In genomic region chr1:181083842-181084605, GRCh38 we compare ENCODE assay signal across 8 cellular contexts. TPM values are rescaled to one million over a fixed set of nuclear protein-coding genes. Genes with fewer than 3 reads are reported as not detected.
DNase-seq lines count a peak whose midpoint lies in the region; ATAC-seq and TF ChIP-seq lines count a peak whose summit lies in the region.

No MANE protein-coding gene starts in this region.

- no peaks in the 10 kb centered on the region; the same call in 1 of the 2 replicates for H4K20me1 ChIP-seq in OCI-LY3 (ENCODE audit: insufficient read depth, low read length)

- H3K9me3 ChIP-seq in OCI-LY3 (ENCODE audit: insufficient read depth, low read length) (no peaks in the 10 kb centered on the region), left ventricle myocardium inferior (replicated peaks) (no peaks in the 10 kb centered on the region)

- H3K4me3 ChIP-seq in OCI-LY3 (ENCODE audit: low read length) (peak overlapping the region; percentile 42), left ventricle myocardium inferior (no peak overlapping the region)

- H3K4me2 ChIP-seq in OCI-LY3 (ENCODE audit: low read length), result peak overlapping the region; percentile 71

- H3K79me2 ChIP-seq in OCI-LY3 (ENCODE audit: low read length), result peaks cover 23% of the 10 kb centered on the region

- H3K27ac ChIP-seq in C4-2B (no peak overlapping the region), OCI-LY3 (ENCODE audit: low read length) (no peak overlapping the region), left ventricle myocardium inferior (replicated peaks) (no peak overlapping the region)

- H3K27me3 ChIP-seq in OCI-LY3 (ENCODE audit: low read depth, low read length), result peaks cover 22% of the 10 kb centered on the region
- no peaks in the 10 kb centered on the region for H3K27me3 ChIP-seq in left ventricle myocardium inferior (ENCODE audit: low read depth)

- no peak overlapping the region for H2AFZ ChIP-seq in OCI-LY3 (ENCODE audit: low read depth, low read length)

- peak overlapping the region; percentile 11; the same call in 1 of the 2 replicates for H3K9ac ChIP-seq in OCI-LY3 (ENCODE audit: low read length)

- intact Hi-C loops in left ventricle myocardium inferior (cut with micrococcal nuclease), result loop anchor here (5.0 kb wide), 2 partner anchors 42 to 58 kb away; no protein-coding TSS in a partner anchor

- peak; percentile 50 for ATAC-seq in GM18511 (IDR thresholded peaks at IDR 0.05; ENCODE audit: unreplicated experiment)
- peak; percentile 40 for ATAC-seq in HG03432 (IDR thresholded peaks at IDR 0.05; ENCODE audit: unreplicated experiment)
- no peak for ATAC-seq in GM21619 (IDR thresholded peaks at IDR 0.05; ENCODE audit: unreplicated experiment)

- DNase-seq in activated effector memory CD4-positive, alpha-beta T cell treated with Interleukin-2 at 50 U/mL for 16 hours, result peak; percentile 46
- DNase-seq in left ventricle myocardium inferior, result no peak
- peak; percentile 40 for DNase-seq in stimulated activated CD8-positive, alpha-beta memory T cell treated with anti-CD3 and anti-CD28 coated beads, Interleukin-12 subunit alpha, Interleukin-12 subunit beta, amount 100 ng/mL, for 1 hour (ENCODE audit: low read depth)

- TF ChIP-seq CTCF in C4-2B (conservative IDR thresholded peaks at IDR 0.05), result peak; percentile 41
- peak; percentile 96 for TF ChIP-seq CTCF in OCI-LY3 (IDR thresholded peaks at IDR 0.05; ENCODE audit: low read depth, low read length)
- peak; percentile 70 for TF ChIP-seq CTCF in left ventricle myocardium inferior (IDR thresholded peaks at IDR 0.05; ENCODE audit: borderline replicate concordance)

- H3K36me3 ChIP-seq in OCI-LY3 (replicated peaks; ENCODE audit: low read depth, low read length) (peaks cover 3% of the 10 kb centered on the region), left ventricle myocardium inferior (no peaks in the 10 kb centered on the region)

- peaks cover 48% of the 10 kb centered on the region for H3K4me1 ChIP-seq in OCI-LY3 (ENCODE audit: low read length)
- peaks cover 16% of the 10 kb centered on the region for H3K4me1 ChIP-seq in left ventricle myocardium inferior

RNA-seq across cellular contexts. Expression of gene IER5, which starts 4.5 kb away (rescaled TPM):
- 22.1 TPM for total RNA-seq in left ventricle myocardium inferior

RNA-seq across cellular contexts. Expression of gene MR1, which starts 50.2 kb away (rescaled TPM):
- total RNA-seq in left ventricle myocardium inferior, result 4.8 TPM

Comparison
In these comparisons a context has a peak if more than half of its experiments do, and no peak if none do; other contexts are left out.
1. CTCF ChIP-seq: peak in every context shown above with its lines; median percentile 96 in OCI-LY3; 70 in left ventricle myocardium inferior; 41 in C4-2B.